ENCODE assay signal across 18 cellular contexts in genomic region chr3:101591071-101591470, GRCh38. TPM values are rescaled to one million over a fixed set of nuclear protein-coding genes. Genes with fewer than 3 reads are reported as not detected.
DNase-seq lines count a peak whose midpoint lies in the region; ATAC-seq and TF ChIP-seq lines count a peak whose summit lies in the region.
"Had no signal": no experiment of that assay in that cellular context is flagged by ENCODE, and none has a peak within 500 bp of the region (broad histone marks: within the 10 kb centered on the region; RNA-seq: fewer than 3 reads in every experiment).

No MANE protein-coding gene starts in this region.

- peaks cover 98% of the 10 kb centered on the region for H3K36me3 Mint-ChIP-seq in activated T-cell treated with anti-CD3 and anti-CD28 coated beads, Interleukin-2, amount 50 U/mL, for 24 hours (ENCODE audit: low read depth)
- H3K36me3 Mint-ChIP-seq in T-helper 17 cell (ENCODE audit: low read depth), result peaks cover 3% of the 10 kb centered on the region
- H3K36me3 Mint-ChIP-seq in naive thymus-derived CD8-positive, alpha-beta T cell, result peaks cover 4 to 88% (median 11%) of the 10 kb centered on the region in 3 donors

- DNase-seq in activated T-cell treated with anti-CD3 and anti-CD28 coated beads, Interleukin-2, amount 50 U/mL, for 24 hours, result no peak
- DNase-seq in activated T-cell treated with anti-CD3 and anti-CD28 coated beads for 4 hours (no peak), T-helper 17 cell (no peak), dermis microvascular lymphatic vessel endothelial cell (ENCODE audit: low read depth in 2 of 2) (peak; percentile 28 to 44), hepatocyte (ENCODE audit: low spot score) (no peak)
- no peak for DNase-seq in naive thymus-derived CD8-positive, alpha-beta T cell
- DNase-seq: DMS 273 treated with DMSO at 0.1 percent for 48 hours, GM23248, KG1, NCI-H1417 treated with DMSO at 0.1 percent for 48 hours, NCI-H1930, NCI-H2171, NCI-H748 treated with DMSO at 0.1 percent for 48 hours, PC-3 had no signal

- no peak overlapping the region for H3K4me2 ChIP-seq in hepatocyte
- H3K4me2 ChIP-seq: BLaER1 had no signal

- H3K36me3 ChIP-seq in hepatocyte (replicated peaks; ENCODE audit: insufficient read depth, low read depth), result peaks cover 6% of the 10 kb centered on the region

- POLR2A ChIA-PET in naive thymus-derived CD8-positive, alpha-beta T cell (lab: Charles Lee), result no interaction called here

- H3K4me1 Mint-ChIP-seq in activated T-cell treated with anti-CD3 and anti-CD28 coated beads, Interleukin-2, amount 50 U/mL, for 24 hours (ENCODE audit: low read depth), result peaks cover 25% of the 10 kb centered on the region
- peaks cover 7% of the 10 kb centered on the region for H3K4me1 Mint-ChIP-seq in T-helper 17 cell
- peaks cover 9 to 30% (median 19%) of the 10 kb centered on the region in 4 donors for H3K4me1 Mint-ChIP-seq in naive thymus-derived CD8-positive, alpha-beta T cell

- no peak overlapping the region for H2AFZ ChIP-seq in hepatocyte
- H2AFZ ChIP-seq: GM23248 had no signal

- TF ChIP-seq CTCF in hepatocyte (IDR thresholded peaks at IDR 0.05; ENCODE audit: poor library complexity), result no peak

- 98% methylated on average over 3 of the region's 3 CpGs for WGBS in hepatocyte (ENCODE audit: low lambda C conversion rate, missing lambda C conversion rate)

- H3K27ac Mint-ChIP-seq in activated T-cell treated with anti-CD3 and anti-CD28 coated beads, Interleukin-2, amount 50 U/mL, for 24 hours, result peak overlapping the region; percentile 52
- peak overlapping the region; percentile 85 for H3K27ac Mint-ChIP-seq in T-helper 17 cell
- H3K27ac Mint-ChIP-seq in naive thymus-derived CD8-positive, alpha-beta T cell, result peak overlapping the region in 9 of 10 donors; percentile 12 to 88 (median 67)

- no peaks in the 10 kb centered on the region for H3K27me3 ChIP-seq in hepatocyte
- H3K27me3 ChIP-seq: BLaER1 had no signal

- H3K4me3 Mint-ChIP-seq in activated T-cell treated with anti-CD3 and anti-CD28 coated beads, Interleukin-2, amount 50 U/mL, for 24 hours, result no peak overlapping the region
- H3K4me3 Mint-ChIP-seq in T-helper 17 cell, result no peak overlapping the region
- H3K4me3 Mint-ChIP-seq in naive thymus-derived CD8-positive, alpha-beta T cell, result no peak overlapping the region

- no peaks in the 10 kb centered on the region for H3K9me2 ChIP-seq in hepatocyte (replicated peaks; ENCODE audit: insufficient read depth)

- peak; percentile 48 for ATAC-seq in T-helper 17 cell
- peak; percentile 33 to 68 for ATAC-seq in naive thymus-derived CD8-positive, alpha-beta T cell
- ATAC-seq in HG03135 (IDR thresholded peaks at IDR 0.05; ENCODE audit: unreplicated experiment), result no peak
- ATAC-seq: HCT116, PC-3 had no signal

- peaks cover 24% of the 10 kb centered on the region for H3K79me2 ChIP-seq in hepatocyte

- no peak overlapping the region for H3K4me3 ChIP-seq in hepatocyte
- H3K4me3 ChIP-seq: BLaER1, GM23248 had no signal

- H3K9me3 ChIP-seq in T-helper 17 cell (ENCODE audit: control insufficient read depth, low read length, poor library complexity, severe bottlenecking) (no peaks in the 10 kb centered on the region), hepatocyte (ENCODE audit: low read depth) (no peaks in the 10 kb centered on the region)
- H3K9me3 ChIP-seq: BLaER1 had no signal

- no peak overlapping the region for H3K27ac ChIP-seq in hepatocyte
- H3K27ac ChIP-seq: BLaER1, GM23248, RWPE1 had no signal

- H3K27me3 Mint-ChIP-seq in activated T-cell treated with anti-CD3 and anti-CD28 coated beads, Interleukin-2, amount 50 U/mL, for 24 hours, result no peaks in the 10 kb centered on the region
- H3K27me3 Mint-ChIP-seq in T-helper 17 cell, result no peaks in the 10 kb centered on the region
- H3K27me3 Mint-ChIP-seq in naive thymus-derived CD8-positive, alpha-beta T cell, result no peaks in the 10 kb centered on the region

- H3K9me3 Mint-ChIP-seq in activated T-cell treated with anti-CD3 and anti-CD28 coated beads, Interleukin-2, amount 50 U/mL, for 24 hours, result no peaks in the 10 kb centered on the region
- H3K9me3 Mint-ChIP-seq in naive thymus-derived CD8-positive, alpha-beta T cell, result no peaks in the 10 kb centered on the region

- peaks cover 2% of the 10 kb centered on the region for H4K20me1 ChIP-seq in hepatocyte (ENCODE audit: insufficient read depth, poor library complexity, severe bottlenecking)

- H3K4me1 ChIP-seq in hepatocyte (ENCODE audit: insufficient read depth), result no peaks in the 10 kb centered on the region
- H3K4me1 ChIP-seq: BLaER1 had no signal

RNA-seq across cellular contexts. Expression of gene PCNP, which starts 17.1 kb away (rescaled TPM):
- total RNA-seq in T-helper 17 cell, result 100 to 1,000 TPM; 138 to 150 TPM
- 57.0 and 62.5 TPM in 2 replicates for total RNA-seq in dermis microvascular lymphatic vessel endothelial cell
- total RNA-seq in naive thymus-derived CD8-positive, alpha-beta T cell, result 100 to 1,000 TPM; 180 to 189 TPM
- 100 to 1,000 TPM; 112 to 130 (median 124) TPM for polyA plus RNA-seq in naive thymus-derived CD8-positive, alpha-beta T cell
- 133 and 136 TPM in 2 replicates for total RNA-seq in hepatocyte
- 80.8 and 86.4 TPM in 2 replicates for polyA plus RNA-seq in hepatocyte

RNA-seq across cellular contexts. Expression of gene TRMT10C, which starts 29.4 kb away (rescaled TPM):
- total RNA-seq in T-helper 17 cell, result 10 to 100 TPM; 27.8 to 29.5 TPM
- total RNA-seq in dermis microvascular lymphatic vessel endothelial cell, result 23.9 and 26.3 TPM in 2 replicates
- total RNA-seq in naive thymus-derived CD8-positive, alpha-beta T cell, result 10 to 100 TPM; 27.2 to 30.5 TPM
- 10 to 100 TPM; 34.1 to 52.7 (median 36.7) TPM for polyA plus RNA-seq in naive thymus-derived CD8-positive, alpha-beta T cell
- 36.9 and 42.0 TPM in 2 replicates for total RNA-seq in hepatocyte
- polyA plus RNA-seq in hepatocyte, result 27.9 and 37.9 TPM in 2 replicates

Comparison
In these comparisons a context has a peak if more than half of its experiments do, and no peak if none do; other contexts are left out.
1. DNase-seq: peak in dermis microvascular lymphatic vessel endothelial cell (2 of 2); none in activated T-cell treated with anti-CD3 and anti-CD28 coated beads, Interleukin-2, amount 50 U/mL, for 24 hours (single experiment), activated T-cell treated with anti-CD3 and anti-CD28 coated beads for 4 hours (single experiment), T-helper 17 cell (0 of 3), naive thymus-derived CD8-positive, alpha-beta T cell (0 of 10) and hepatocyte (single experiment).
2. Peak in every context shown above with its lines, with median percentiles within 50 percentile points of each other: H3K27ac Mint-ChIP-seq.